Comparison of ENCODE assay signal across 8 cellular contexts in the genomic region with DNA sequence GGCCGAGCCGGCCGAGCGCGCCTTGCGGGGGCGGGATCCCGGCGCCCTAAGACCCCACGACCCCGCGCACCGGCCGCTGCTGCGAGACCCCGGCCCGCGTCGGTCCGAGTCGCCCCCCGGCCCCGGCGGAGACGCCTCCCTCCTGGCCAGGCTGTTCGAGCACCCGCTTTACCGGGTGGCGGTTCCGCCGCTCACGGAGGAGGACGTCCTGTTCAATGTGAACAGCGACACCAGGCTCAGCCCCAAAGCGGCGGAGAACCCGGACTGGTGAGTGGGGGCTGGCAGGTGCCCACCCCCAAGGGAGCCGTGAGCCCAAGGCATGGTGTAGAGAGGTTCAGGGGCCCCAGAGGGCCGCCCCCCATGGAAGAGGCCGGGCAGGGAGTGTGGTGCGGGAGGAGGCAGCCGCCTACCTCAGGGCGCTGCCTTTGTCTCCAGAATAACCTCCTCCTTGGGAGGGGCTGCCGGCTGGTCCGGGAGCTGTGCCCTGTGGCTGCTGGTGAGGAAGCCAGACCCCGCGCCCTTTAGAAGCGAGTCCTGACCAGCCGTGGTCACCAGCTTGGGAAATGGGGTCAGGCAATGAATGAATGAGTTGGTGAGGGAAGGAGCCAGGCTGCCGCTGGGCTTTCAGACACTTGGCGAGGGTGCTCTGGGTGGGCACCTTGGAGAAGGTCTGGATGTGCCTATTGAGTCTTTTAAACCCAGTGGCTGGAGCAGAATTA. TPM values are rescaled to one million over a fixed set of nuclear protein-coding genes. Genes with fewer than 3 reads are reported as not detected.
DNase-seq lines count a peak whose midpoint lies in the region; ATAC-seq and TF ChIP-seq lines count a peak whose summit lies in the region.

No MANE protein-coding gene starts in this region.

- H3K9me3 ChIP-seq in heart right ventricle (no peaks in the 10 kb centered on the region), mucosa of descending colon (no peaks in the 10 kb centered on the region)

- H3K36me3 ChIP-seq in heart right ventricle (peaks cover 0 to 47% (median 32%) of the 10 kb centered on the region in 9 donors), mucosa of descending colon (ENCODE audit: low read depth) (no peaks in the 10 kb centered on the region), urinary bladder (ENCODE audit: insufficient read depth) (no peaks in the 10 kb centered on the region)

- H3K36me3 Mint-ChIP-seq in dendritic cell treated with granulocyte-macrophage colony-stimulating factor and Interleukin-4, amounts not matched to agents 40 ng/mL and 50 ng/mL, for 4 days (ENCODE audit: low read depth), result peaks cover 64% of the 10 kb centered on the region

- no peak for DNase-seq in heart right ventricle
- no peak for DNase-seq in cardiac septum (ENCODE audit: low spot score)
- DNase-seq in mucosa of descending colon, result peak in 2 of 3 donors; percentile 25 to 49
- no peak for DNase-seq in H4 (ENCODE audit: low spot score)

- peaks cover 14 to 41% (median 39%) of the 10 kb centered on the region in 9 donors for H3K4me1 ChIP-seq in heart right ventricle
- H3K4me1 ChIP-seq in mucosa of descending colon (ENCODE audit: low read depth), result peaks cover 19% of the 10 kb centered on the region
- no peaks in the 10 kb centered on the region for H3K4me1 ChIP-seq in urinary bladder (ENCODE audit: insufficient read depth)

- TF ChIP-seq CTCF in heart right ventricle (IDR thresholded peaks at IDR 0.05) (no peak), mucosa of descending colon (IDR thresholded peaks at IDR 0.05) (no peak)

- H3K4me1 Mint-ChIP-seq in dendritic cell treated with granulocyte-macrophage colony-stimulating factor and Interleukin-4, amounts not matched to agents 40 ng/mL and 50 ng/mL, for 4 days (ENCODE audit: low read depth), result peaks cover 71% of the 10 kb centered on the region

- H3K4me3 Mint-ChIP-seq in dendritic cell treated with granulocyte-macrophage colony-stimulating factor and Interleukin-4, amounts not matched to agents 40 ng/mL and 50 ng/mL, for 4 days, result peak overlapping the region; percentile 88

- intact Hi-C loops in heart right ventricle (cut with DNase I) (loop anchor here in 4 of 10 donors (2.0 to 5.0 kb wide), 3 partner anchors 39 to 45 kb away; no protein-coding TSS in a partner anchor), cardiac septum (cut with DNase I) (loop anchor here (2.0 to 5.0 kb wide), 2 partner anchors 39 to 43 kb away; no protein-coding TSS in a partner anchor), mucosa of descending colon (cut with DNase I, micrococcal nuclease) (no loop called here)
- intact Hi-C loops in dendritic cell treated with granulocyte-macrophage colony-stimulating factor and Interleukin-4, amounts not matched to agents 40 ng/mL and 50 ng/mL, for 4 days (cut with micrococcal nuclease), result no loop called here

- H3K27ac Mint-ChIP-seq in dendritic cell treated with granulocyte-macrophage colony-stimulating factor and Interleukin-4, amounts not matched to agents 40 ng/mL and 50 ng/mL, for 4 days, result peak overlapping the region; percentile 35

- H3K9me3 Mint-ChIP-seq in dendritic cell treated with granulocyte-macrophage colony-stimulating factor and Interleukin-4, amounts not matched to agents 40 ng/mL and 50 ng/mL, for 4 days, result no peaks in the 10 kb centered on the region

- 2 to 3% methylated on average over 46 to 51 of the region's 51 CpGs for WGBS in heart right ventricle, 2 donors
- WGBS in urinary bladder, result 2% methylated on average over 51 of the region's 51 CpGs

- ATAC-seq in heart right ventricle (no peak), mucosa of descending colon (peak; percentile 5), HG03460 (IDR thresholded peaks at IDR 0.05; ENCODE audit: unreplicated experiment) (no peak), HG03432 (IDR thresholded peaks at IDR 0.05; ENCODE audit: unreplicated experiment) (no peak)

- peaks cover 0 to 26% (median 0%) of the 10 kb centered on the region in 7 donors for H3K27me3 ChIP-seq in heart right ventricle

- H3K4me3 ChIP-seq in heart right ventricle, result peak overlapping the region; percentile 51 to 90 (median 72)
- peak overlapping the region; percentile 36 for H3K4me3 ChIP-seq in mucosa of descending colon
- H3K4me3 ChIP-seq in urinary bladder (ENCODE audit: low read depth, low read length), result peak overlapping the region; percentile 74

- H3K27ac ChIP-seq in heart right ventricle (peak overlapping the region in 7 of 10 donors; percentile 25 to 95 (median 90)), urinary bladder (ENCODE audit: low read depth) (no peak overlapping the region)

- peaks cover 23% of the 10 kb centered on the region for H3K27me3 Mint-ChIP-seq in dendritic cell treated with granulocyte-macrophage colony-stimulating factor and Interleukin-4, amounts not matched to agents 40 ng/mL and 50 ng/mL, for 4 days

RNA-seq across cellular contexts. Expression of a gene that starts 1.3 kb away (rescaled TPM):
- 10 to 100 TPM; 12.4 to 59.8 (median 19.2) TPM for total RNA-seq in heart right ventricle
- polyA plus RNA-seq in heart right ventricle, result 10 to 100 TPM; 12.7 to 24.0 TPM
- 30.2 TPM for total RNA-seq in cardiac septum
- 10 to 100 TPM; 20.7 to 47.7 (median 26.5) TPM for total RNA-seq in mucosa of descending colon
- total RNA-seq in urinary bladder, result 13.3 TPM
- polyA plus RNA-seq in urinary bladder, result 86.5 TPM
- 132 and 164 TPM in 2 replicates for total RNA-seq in H4 (2014; rRNA removed; shearing (Covaris generic))

Comparison
In these comparisons a context has a peak if more than half of its experiments do, and no peak if none do; other contexts are left out.
1. DNase-seq: peak in mucosa of descending colon (2 of 3); none in heart right ventricle (0 of 2), cardiac septum (single experiment) and H4 (single experiment).
2. Peak in every context shown above with its lines, with median percentiles within 50 percentile points of each other: H3K4me3 ChIP-seq.